9 cellular contexts compared by ENCODE assay signal in the genomic region with DNA sequence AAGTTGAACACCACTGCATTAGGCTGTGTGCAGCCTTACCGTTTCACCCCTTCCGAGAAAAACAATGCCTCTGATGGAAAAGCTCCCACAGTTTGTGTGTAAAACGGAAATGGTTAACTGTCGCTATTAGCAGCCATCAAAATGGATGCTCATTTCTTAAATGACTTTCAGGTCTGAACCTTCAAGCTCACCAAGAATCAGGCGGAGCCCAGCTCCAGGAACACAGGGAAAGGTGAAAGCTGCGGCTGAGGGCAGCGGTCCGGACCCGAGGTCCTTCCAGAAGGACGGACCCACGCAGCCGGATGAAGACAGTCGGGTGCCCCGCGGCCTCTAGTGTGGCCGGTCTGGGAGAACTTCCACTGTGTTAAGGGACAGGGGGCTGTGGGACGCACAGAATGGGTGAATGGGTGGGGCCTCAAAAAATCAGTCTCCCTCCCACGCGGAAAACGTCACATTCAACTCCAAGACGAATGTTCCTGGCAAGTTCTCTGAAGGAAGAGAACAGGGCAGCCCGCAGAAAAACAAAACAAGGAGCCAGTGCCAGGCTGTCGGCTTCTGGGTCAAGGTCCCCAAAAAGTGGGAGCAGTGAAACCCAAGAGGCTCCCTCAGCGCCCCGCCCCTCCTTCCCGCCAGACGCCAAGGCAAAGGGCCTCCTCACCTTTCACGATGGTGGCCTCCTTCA. TPM values are rescaled to one million over a fixed set of nuclear protein-coding genes. Genes with fewer than 3 reads are reported as not detected.
DNase-seq lines count a peak whose midpoint lies in the region; ATAC-seq and TF ChIP-seq lines count a peak whose summit lies in the region.
"Had no signal": no experiment of that assay in that cellular context is flagged by ENCODE, and none has a peak within 500 bp of the region (broad histone marks: within the 10 kb centered on the region; RNA-seq: fewer than 3 reads in every experiment).

No MANE protein-coding gene starts in this region.

- no peaks in the 10 kb centered on the region for H3K9me3 Mint-ChIP-seq in CD4-positive, alpha-beta T cell
- no peaks in the 10 kb centered on the region for H3K9me3 Mint-ChIP-seq in osteocyte (ENCODE audit: unreplicated experiment)

- H3K9ac ChIP-seq in fibroblast of lung (ENCODE audit: insufficient read depth, low read length), result no peak overlapping the region

- H3K4me3 ChIP-seq in fibroblast of lung (replicated peaks in 1 of 4; ENCODE audit: control extremely low read depth in 1 of 4, insufficient read depth in 1 of 4, low read depth in 3 of 4, low read length in 4 of 4), result peak overlapping the region; percentile 8 to 63 (median 52)

- peaks cover 3% of the 10 kb centered on the region for H3K4me1 ChIP-seq in fibroblast of lung (ENCODE audit: control insufficient read depth, extremely low read depth, insufficient read depth, low read length)

- POLR2A ChIA-PET in CD4-positive, alpha-beta T cell (lab: Charles Lee), result no interaction called here

- CTCF ChIA-PET in CD4-positive, alpha-beta T cell (lab: Charles Lee), result interaction anchor here (1.5 kb wide), 1 partner anchor 11 kb away, joined by 4 read pairs; no protein-coding TSS in a partner anchor

- TF ChIP-seq CTCF in CD4-positive, alpha-beta T cell (IDR thresholded peaks at IDR 0.05), result no peak
- TF ChIP-seq CTCF in fibroblast of lung (conservative IDR thresholded peaks at IDR 0.05 in 1 of 2, IDR thresholded peaks at IDR 0.05 in 1 of 2; ENCODE audit: low read depth in 1 of 2, low read length in 2 of 2), result no peak
- TF ChIP-seq CTCF in osteocyte (IDR thresholded peaks at IDR 0.05), result no peak

- H3K36me3 Mint-ChIP-seq in CD4-positive, alpha-beta T cell (ENCODE audit: low read depth), result peaks cover 27% of the 10 kb centered on the region
- H3K36me3 Mint-ChIP-seq in osteocyte (ENCODE audit: unreplicated experiment), result peaks cover 16% of the 10 kb centered on the region

- no peaks in the 10 kb centered on the region for H3K27me3 Mint-ChIP-seq in CD4-positive, alpha-beta T cell
- H3K27me3 Mint-ChIP-seq in osteocyte (ENCODE audit: unreplicated experiment), result no peaks in the 10 kb centered on the region

- H3K27ac ChIP-seq in CD4-positive, alpha-beta T cell (ENCODE audit: low read depth, low read length), result no peak overlapping the region
- H3K27ac ChIP-seq in fibroblast of lung (ENCODE audit: insufficient read depth, low read length), result no peak overlapping the region

- intact Hi-C loops in CD4-positive, alpha-beta T cell (cut with DNase I, micrococcal nuclease), result loop anchor here in 1 of 2 experiments (5.0 to 10.0 kb wide), 3 partner anchors 933 to 1564 kb away; partner anchors contain the start of genes ABHD13, ANKRD10, ING1 and LIG4

- no peaks in the 10 kb centered on the region for H3K27me3 ChIP-seq in CD4-positive, alpha-beta T cell (ENCODE audit: control insufficient read depth, insufficient read depth, low read length)
- H3K27me3 ChIP-seq in fibroblast of lung (ENCODE audit: control insufficient read depth, insufficient read depth, low read length), result no peaks in the 10 kb centered on the region

- peak overlapping the region; percentile 63 for H3K27ac Mint-ChIP-seq in CD4-positive, alpha-beta T cell
- peak overlapping the region; percentile 77 for H3K27ac Mint-ChIP-seq in osteocyte (ENCODE audit: unreplicated experiment)

- peak in 1 of 10 experiments; percentile 8 for DNase-seq in CD4-positive, alpha-beta T cell
- DNase-seq in NCI-H748 (lab: John Stamatoyannopoulos, UW; ENCODE audit: unreplicated experiment) (peak; percentile 55), fibroblast of lung (ENCODE audit: low read depth in 2 of 2) (peak in 1 of 2 donors; percentile 46), osteocyte (ENCODE audit: extremely low spot score, unreplicated experiment) (no peak), DMS 273 (lab: John Stamatoyannopoulos, UW; ENCODE audit: unreplicated experiment) (no peak), COR-L47 (lab: John Stamatoyannopoulos, UW) (no peak)
- no peak for DNase-seq in NK-92 treated with Interleukin-12 subunit alpha and Interleukin-12 subunit beta, amount 100 ng/mL, for 24 hours (lab: John Stamatoyannopoulos, UW)
- DNase-seq: activated CD8-positive, alpha-beta memory T cell treated with anti-CD3 and anti-CD28 coated beads, Interleukin-2, amount 50 U/mL, for 48 hours had no signal

- no peaks in the 10 kb centered on the region for H3K9me3 ChIP-seq in CD4-positive, alpha-beta T cell (ENCODE audit: control insufficient read depth, low read length)
- no peaks in the 10 kb centered on the region for H3K9me3 ChIP-seq in fibroblast of lung (ENCODE audit: control insufficient read depth, insufficient read depth, low read depth, low read length)

- peaks cover 7% of the 10 kb centered on the region for H3K36me3 ChIP-seq in fibroblast of lung (ENCODE audit: control insufficient read depth, insufficient read depth, low read length)

- peak overlapping the region; percentile 93 for H3K4me2 ChIP-seq in fibroblast of lung (ENCODE audit: extremely low read depth, insufficient read depth, low read length)

- H4K20me1 ChIP-seq in fibroblast of lung (ENCODE audit: control insufficient read depth, extremely low read depth, insufficient read depth, low read length), result no peaks in the 10 kb centered on the region

- peaks cover 17% of the 10 kb centered on the region for H3K79me2 ChIP-seq in fibroblast of lung (ENCODE audit: control insufficient read depth, insufficient read depth, low read length)

- peak overlapping the region; percentile 75 for H3K4me3 Mint-ChIP-seq in CD4-positive, alpha-beta T cell
- peak overlapping the region; percentile 88 for H3K4me3 Mint-ChIP-seq in osteocyte (ENCODE audit: unreplicated experiment)

- H3K4me1 Mint-ChIP-seq in CD4-positive, alpha-beta T cell (ENCODE audit: low read depth), result peaks cover 51% of the 10 kb centered on the region
- H3K4me1 Mint-ChIP-seq in osteocyte (ENCODE audit: unreplicated experiment), result peaks cover 56% of the 10 kb centered on the region

- H2AFZ ChIP-seq in fibroblast of lung (ENCODE audit: low read length), result no peak overlapping the region

- no peak for ATAC-seq in CD4-positive, alpha-beta T cell (ENCODE audit: poor library complexity)
- ATAC-seq in HG02642 (IDR thresholded peaks at IDR 0.05; ENCODE audit: poor library complexity, unreplicated experiment), result no peak

RNA-seq across cellular contexts. Expression of gene IRS2, which starts 4.9 kb away (rescaled TPM):
- total RNA-seq in CD4-positive, alpha-beta T cell, result 100 to 1,000 TPM; 188 to 193 TPM
- total RNA-seq in fibroblast of lung (2.3 TPM in 2 replicates), osteocyte (49.1 and 52.3 TPM in 2 replicates)
- 1.9 and 2.3 TPM in 2 replicates for polyA plus RNA-seq in fibroblast of lung
- polyA plus RNA-seq in fibroblast of lung (2012), result 3.4 and 4.3 TPM in 2 replicates
- 1.0 and 2.3 TPM in 2 replicates for polyA minus RNA-seq in fibroblast of lung (ENCODE audit: low replicate concordance)

Comparison
In these comparisons a context has a peak if more than half of its experiments do, and no peak if none do; other contexts are left out.
1. RNA of gene IRS2, which starts 4.9 kb away (total RNA-seq): 188 to 193 TPM in CD4-positive, alpha-beta T cell and 49.1 to 52.3 TPM in osteocyte; 2.3 TPM in fibroblast of lung; every median in the first group is over 10 times any median in the second.